16 cellular contexts compared by ENCODE assay signal in genomic region chr13:35881360-35881759, GRCh38.
DNase-seq lines count a peak whose midpoint lies in the region; ATAC-seq and TF ChIP-seq lines count a peak whose summit lies in the region.
"Had no signal": no experiment of that assay in that cellular context is flagged by ENCODE, and none has a peak within 500 bp of the region (broad histone marks: within the 10 kb centered on the region; RNA-seq: fewer than 3 reads in every experiment).

No MANE protein-coding gene starts in this region.

- intact Hi-C loops in sciatic nerve (cut with DNase I) = no loop called here

- H3K4me3 ChIP-seq in MG63 = no peak overlapping the region
- no peak overlapping the region for H3K4me3 ChIP-seq in adipocyte (ENCODE audit: low read length)
- no peak overlapping the region for H3K4me3 ChIP-seq in fibroblast of pulmonary artery (replicated peaks; ENCODE audit: low read depth, low read length)
- no peak overlapping the region for H3K4me3 ChIP-seq in WERI-Rb-1 (ENCODE audit: low read depth, low read length)
- H3K4me3 ChIP-seq: cardiac muscle cell, right atrium auricular region, upper lobe of right lung had no signal

- peak; percentile 44 for DNase-seq in MG63
- DNase-seq in adipocyte (ENCODE audit: low read depth) = peak; percentile 45
- peak; percentile 49 for DNase-seq in fibroblast of pulmonary artery (ENCODE audit: low read depth)
- no peak for DNase-seq in sciatic nerve (ENCODE audit: low spot score)
- DNase-seq in GOT3 (lab: John Stamatoyannopoulos, UW) = no peak
- DNase-seq in WERI-Rb-1 = no peak
- DNase-seq in effector CD4-positive, alpha-beta T cell = no peak
- DNase-seq: activated CD8-positive, alpha-beta memory T cell treated with anti-CD3 and anti-CD28 coated beads for 24 hours; activated effector memory CD4-positive, alpha-beta T cell treated with anti-CD3 and anti-CD28 coated beads, Interleukin-2, amount 50 U/mL, for 16 hours; CD4-positive, CD25-positive, alpha-beta regulatory T cell; NCI-H1930; stimulated activated CD4-positive, alpha-beta T cell treated with anti-CD3 and anti-CD28 coated beads, Interleukin-2, amount 100 ng/mL, for 48 hours; upper lobe of right lung had no signal

- H3K36me3 ChIP-seq in MG63 (no peaks in the 10 kb centered on the region), adipocyte (ENCODE audit: control insufficient read depth, insufficient read depth, low read length, severe bottlenecking) (peaks cover 7% of the 10 kb centered on the region), WERI-Rb-1 (no peaks in the 10 kb centered on the region)
- H3K36me3 ChIP-seq: cardiac muscle cell, right atrium auricular region, upper lobe of right lung had no signal

- no peaks in the 10 kb centered on the region for H3K27me3 ChIP-seq in MG63
- no peaks in the 10 kb centered on the region for H3K27me3 ChIP-seq in adipocyte (replicated peaks; ENCODE audit: control insufficient read depth, insufficient read depth, low read length)
- H3K27me3 ChIP-seq in WERI-Rb-1 (ENCODE audit: insufficient read depth, low read depth, severe bottlenecking) = no peaks in the 10 kb centered on the region
- H3K27me3 ChIP-seq: cardiac muscle cell, right atrium auricular region, upper lobe of right lung had no signal

- H3K27ac ChIP-seq in WERI-Rb-1 = no peak overlapping the region
- H3K27ac ChIP-seq: cardiac muscle cell, upper lobe of right lung had no signal

- ATAC-seq in sciatic nerve = peak; percentile 29
- ATAC-seq: SK-N-SH treated with all-trans-retinoic acid at 6 μM for 48 hours, upper lobe of right lung had no signal

- no peak overlapping the region for H3K9ac ChIP-seq in adipocyte (ENCODE audit: low read length)

- peaks cover 17% of the 10 kb centered on the region for H3K4me1 ChIP-seq in adipocyte (ENCODE audit: control insufficient read depth, insufficient read depth, low read length)
- H3K4me1 ChIP-seq: upper lobe of right lung had no signal

- H3K9me3 ChIP-seq in MG63 = no peaks in the 10 kb centered on the region
- H3K9me3 ChIP-seq in adipocyte (ENCODE audit: control insufficient read depth, low read length) = no peaks in the 10 kb centered on the region
- H3K9me3 ChIP-seq in WERI-Rb-1 (ENCODE audit: severe bottlenecking) = no peaks in the 10 kb centered on the region
- H3K9me3 ChIP-seq: right atrium auricular region, upper lobe of right lung had no signal

- no peak for TF ChIP-seq CTCF in fibroblast of pulmonary artery (IDR thresholded peaks at IDR 0.05; ENCODE audit: low read length, missing control alignments)
- TF ChIP-seq CTCF in WERI-Rb-1 (IDR thresholded peaks at IDR 0.05; ENCODE audit: low read depth, low read length) = no peak

Comparison
In these comparisons a context has a peak if more than half of its experiments do, and no peak if none do; other contexts are left out.
1. DNase-seq: peak in MG63 (single experiment), adipocyte (single experiment) and fibroblast of pulmonary artery (single experiment); none in sciatic nerve (single experiment), GOT3 (single experiment), WERI-Rb-1 (single experiment) and effector CD4-positive, alpha-beta T cell (single experiment).